Comparison of ENCODE assay signal across 8 cellular contexts in genomic region chr1:27152004-27152828, GRCh38. TPM values are rescaled to one million over a fixed set of nuclear protein-coding genes. Genes with fewer than 3 reads are reported as not detected.
A peak's percentile ranks its signal among the peaks of the same experiment; 100 is the strongest.
DNase-seq lines count a peak whose midpoint lies in the region; ATAC-seq and TF ChIP-seq lines count a peak whose summit lies in the region.

No MANE protein-coding gene starts in this region.

- H3K4me1 Mint-ChIP-seq in CD4-positive, CD25-positive, alpha-beta regulatory T cell, result peaks cover 12 to 74% (median 56%) of the 10 kb centered on the region in 4 donors
- H3K4me1 Mint-ChIP-seq in osteocyte (ENCODE audit: unreplicated experiment), result peaks cover 41% of the 10 kb centered on the region

- H3K27me3 Mint-ChIP-seq in CD4-positive, CD25-positive, alpha-beta regulatory T cell, result no peaks in the 10 kb centered on the region
- no peaks in the 10 kb centered on the region for H3K27me3 Mint-ChIP-seq in osteocyte (ENCODE audit: unreplicated experiment)

- peak overlapping the region; percentile 80 to 93 (median 88) for H3K4me3 Mint-ChIP-seq in CD4-positive, CD25-positive, alpha-beta regulatory T cell
- peak overlapping the region; percentile 95 for H3K4me3 Mint-ChIP-seq in osteocyte (ENCODE audit: unreplicated experiment)

- TF ChIP-seq CTCF in Panc1 (IDR thresholded peaks at IDR 0.05) (no peak), epithelial cell of esophagus (IDR thresholded peaks at IDR 0.05; ENCODE audit: insufficient read depth, low read depth, low read length, missing control alignments) (no peak), osteocyte (IDR thresholded peaks at IDR 0.05) (no peak)

- H3K9me3 Mint-ChIP-seq in CD4-positive, CD25-positive, alpha-beta regulatory T cell, result no peaks in the 10 kb centered on the region
- H3K9me3 Mint-ChIP-seq in osteocyte (ENCODE audit: unreplicated experiment), result no peaks in the 10 kb centered on the region

- no peak overlapping the region for H3K27ac ChIP-seq in CD4-positive, CD25-positive, alpha-beta regulatory T cell (ENCODE audit: insufficient read depth, low read length, poor library complexity, severe bottlenecking)
- peak overlapping the region; percentile 39; the same call in 1 of the 2 replicates for H3K27ac ChIP-seq in Panc1 (ENCODE audit: low read length)

- peak overlapping the region in 1 of 3 donors; percentile 98 for H3K27ac Mint-ChIP-seq in CD4-positive, CD25-positive, alpha-beta regulatory T cell
- H3K27ac Mint-ChIP-seq in osteocyte (ENCODE audit: unreplicated experiment), result no peak overlapping the region

- POLR2A ChIA-PET in Panc1 (lab: Charles Lee), result interaction anchor here (0.6 kb wide), 3 partner anchors 15 to 136 kb away, joined by 3 to 5 read pairs (median 3); no protein-coding TSS in a partner anchor

- H3K4me3 ChIP-seq in CD4-positive, CD25-positive, alpha-beta regulatory T cell (ENCODE audit: low read depth, low read length), result peak overlapping the region; percentile 81
- H3K4me3 ChIP-seq in Panc1 (ENCODE audit: low read depth in 2 of 2, low read length in 2 of 2) (peak overlapping the region; percentile 58 to 85), epithelial cell of esophagus (ENCODE audit: low read length) (peak overlapping the region; percentile 81)

- in situ Hi-C loops in Panc1 (cut with HindIII; ENCODE audit: low pct_unique_long_range_greater_than_20kb, low sequenced_read_pairs), result no loop called here

- ATAC-seq in CD4-positive, CD25-positive, alpha-beta regulatory T cell (ENCODE audit: low read depth in 2 of 2), result no peak
- ATAC-seq in Panc1 (no peak), GM19397 (IDR thresholded peaks at IDR 0.05; ENCODE audit: unreplicated experiment) (no peak)

- no peak for DNase-seq in CD4-positive, CD25-positive, alpha-beta regulatory T cell
- DNase-seq in Panc1 (ENCODE audit: low read depth, low spot score) (no peak), epithelial cell of esophagus (ENCODE audit: low read depth) (no peak), osteocyte (ENCODE audit: extremely low spot score, unreplicated experiment) (no peak), DMS153 (lab: John Stamatoyannopoulos, UW) (no peak), NCI-H2227 (lab: John Stamatoyannopoulos, UW; ENCODE audit: unreplicated experiment) (no peak)
- DNase-seq in stimulated activated CD4-positive, alpha-beta T cell treated with anti-CD3 and anti-CD28 coated beads, Interleukin-2, amount 100 ng/mL, for 24 hours, result no peak

- no peaks in the 10 kb centered on the region for H3K27me3 ChIP-seq in CD4-positive, CD25-positive, alpha-beta regulatory T cell (ENCODE audit: control insufficient read depth, insufficient read depth, low read length)
- no peaks in the 10 kb centered on the region for H3K27me3 ChIP-seq in Panc1 (ENCODE audit: control insufficient read depth, insufficient read depth, low read length)

- BruUV-seq in Panc1 (replicated peaks; lab: Mats Ljungman, UMichigan), result no TSS peak

- peaks cover 50% of the 10 kb centered on the region for H3K4me1 ChIP-seq in CD4-positive, CD25-positive, alpha-beta regulatory T cell (ENCODE audit: control insufficient read depth, insufficient read depth, low read length, poor library complexity, severe bottlenecking)
- peaks cover 40% of the 10 kb centered on the region for H3K4me1 ChIP-seq in Panc1 (ENCODE audit: control insufficient read depth, insufficient read depth, low read length)

- H3K9me3 ChIP-seq in CD4-positive, CD25-positive, alpha-beta regulatory T cell (ENCODE audit: control insufficient read depth in 2 of 2, low read length in 2 of 2), result no peaks in the 10 kb centered on the region
- no peaks in the 10 kb centered on the region for H3K9me3 ChIP-seq in Panc1 (ENCODE audit: control insufficient read depth, insufficient read depth, low read depth, low read length)

- H3K36me3 ChIP-seq in CD4-positive, CD25-positive, alpha-beta regulatory T cell (ENCODE audit: control insufficient read depth, insufficient read depth, low read length), result no peaks in the 10 kb centered on the region
- H3K36me3 ChIP-seq in Panc1 (ENCODE audit: control insufficient read depth, insufficient read depth, low read length), result no peaks in the 10 kb centered on the region

- CTCF ChIA-PET in Panc1 (lab: Charles Lee), result interaction anchor here (0.5 kb wide), 1 partner anchor 110 kb away, joined by 4 read pairs; no protein-coding TSS in a partner anchor

- no peaks in the 10 kb centered on the region for H3K36me3 Mint-ChIP-seq in CD4-positive, CD25-positive, alpha-beta regulatory T cell
- no peaks in the 10 kb centered on the region for H3K36me3 Mint-ChIP-seq in osteocyte (ENCODE audit: unreplicated experiment)

- intact Hi-C loops in Panc1 (cut with micrococcal nuclease; ENCODE audit: unreplicated experiment), result no loop called here

RNA-seq across cellular contexts. Expression of gene SLC9A1, which starts 2.7 kb away (rescaled TPM):
- total RNA-seq in CD4-positive, CD25-positive, alpha-beta regulatory T cell, result 32.3 TPM
- 1 to 10 TPM; 5.4 to 8.7 (median 7.0) TPM for polyA plus RNA-seq in CD4-positive, CD25-positive, alpha-beta regulatory T cell
- total RNA-seq in Panc1 (2021; ENCODE audit: unreplicated experiment) (31.3 TPM), osteocyte (32.5 and 34.2 TPM in 2 replicates)
- polyA plus RNA-seq in Panc1 (2012; ENCODE audit: insufficient read length), result 40.2 TPM
